In genomic region chr2:100214265-100214961, GRCh38 we compare ENCODE assay signal across 10 cellular contexts.
A peak's percentile ranks its signal among the peaks of the same experiment; 100 is the strongest.
DNase-seq lines count a peak whose midpoint lies in the region; ATAC-seq and TF ChIP-seq lines count a peak whose summit lies in the region.
"Had no signal": no experiment of that assay in that cellular context is flagged by ENCODE, and none has a peak within 500 bp of the region (broad histone marks: within the 10 kb centered on the region; RNA-seq: fewer than 3 reads in every experiment).

No MANE protein-coding gene starts in this region.

- H2AFZ ChIP-seq in Karpas-422 (ENCODE audit: low read length) (0 out of 2 replicates have a peak overlapping the region, but pooled peaks have one; percentile 40), smooth muscle cell (ENCODE audit: low read depth) (no peak overlapping the region)

- H3K79me2 ChIP-seq in Karpas-422 (ENCODE audit: low read length) (no peaks in the 10 kb centered on the region), smooth muscle cell (ENCODE audit: low read depth) (no peaks in the 10 kb centered on the region)

- peaks cover 64% of the 10 kb centered on the region for H3K4me1 ChIP-seq in Karpas-422 (ENCODE audit: low read length)
- peaks cover 0 to 30% of the 10 kb centered on the region in 2 donors for H3K4me1 ChIP-seq in right atrium auricular region
- H3K4me1 ChIP-seq in smooth muscle cell (ENCODE audit: low read depth) = no peaks in the 10 kb centered on the region

- H3K27ac ChIP-seq in Karpas-422 (ENCODE audit: low read length) (peak overlapping the region; percentile 73), right atrium auricular region (peak overlapping the region; percentile 75 to 87), smooth muscle cell (ENCODE audit: low read depth) (no peak overlapping the region)

- TF ChIP-seq CTCF in right atrium auricular region (IDR thresholded peaks at IDR 0.05) (no peak), smooth muscle cell (IDR thresholded peaks at IDR 0.05; ENCODE audit: borderline replicate concordance, insufficient read depth, poor library complexity, severe bottlenecking) (no peak)

- no peak for ATAC-seq in GM18867 (IDR thresholded peaks at IDR 0.05; ENCODE audit: unreplicated experiment)

- DNase-seq in Karpas-422 = peak; percentile 75
- DNase-seq in SKM-1 treated with dmso at 0.1 percent for 144 hours (lab: John Stamatoyannopoulos, UW; ENCODE audit: unreplicated experiment) = peak; percentile 94
- DNase-seq in right atrium auricular region (ENCODE audit: low spot score) = no peak
- DNase-seq in smooth muscle cell (lab: John Stamatoyannopoulos, UW; ENCODE audit: unreplicated experiment) = no peak
- no peak for DNase-seq in SK-N-DZ (ENCODE audit: low spot score)
- no peak for DNase-seq in NCI-H1048 (lab: John Stamatoyannopoulos, UW)
- no peak for DNase-seq in 8988T
- DNase-seq: effector memory CD4-positive, alpha-beta T cell; NCI-H1105 had no signal

- 55% methylated on average over 9 of the region's 9 CpGs for WGBS in smooth muscle cell (ENCODE audit: low lambda C conversion rate)

- H3K36me3 ChIP-seq in Karpas-422 (ENCODE audit: insufficient read depth, low read length) = no peaks in the 10 kb centered on the region
- no peaks in the 10 kb centered on the region for H3K36me3 ChIP-seq in right atrium auricular region
- no peaks in the 10 kb centered on the region for H3K36me3 ChIP-seq in smooth muscle cell (ENCODE audit: low read depth)

- peak overlapping the region; percentile 43 for H3K4me3 ChIP-seq in Karpas-422 (ENCODE audit: low read length)
- no peak overlapping the region for H3K4me3 ChIP-seq in right atrium auricular region
- no peak overlapping the region for H3K4me3 ChIP-seq in smooth muscle cell

- H4K20me1 ChIP-seq in Karpas-422 (ENCODE audit: insufficient read depth, low read depth, low read length) (no peaks in the 10 kb centered on the region), smooth muscle cell (ENCODE audit: low read depth) (no peaks in the 10 kb centered on the region)

- H3K9ac ChIP-seq in Karpas-422 (ENCODE audit: low read length) = peak overlapping the region; percentile 41
- H3K9ac ChIP-seq in smooth muscle cell (ENCODE audit: low read depth) = no peak overlapping the region

- H3K9me3 ChIP-seq in Karpas-422 (ENCODE audit: low read length) (no peaks in the 10 kb centered on the region), right atrium auricular region (no peaks in the 10 kb centered on the region), smooth muscle cell (replicated peaks; ENCODE audit: low read depth) (no peaks in the 10 kb centered on the region)

- H3K4me2 ChIP-seq in Karpas-422 (ENCODE audit: low read depth, low read length, poor library complexity, severe bottlenecking) (peak overlapping the region; percentile 55), smooth muscle cell (peak overlapping the region; percentile 32)

- no peaks in the 10 kb centered on the region for H3K9me2 ChIP-seq in Karpas-422 (replicated peaks; ENCODE audit: insufficient read depth, low read length)

- no peaks in the 10 kb centered on the region for H3F3A ChIP-seq in smooth muscle cell (ENCODE audit: low read depth)

- H3K27me3 ChIP-seq in Karpas-422 (ENCODE audit: low read length) (no peaks in the 10 kb centered on the region), right atrium auricular region (no peaks in the 10 kb centered on the region), smooth muscle cell (ENCODE audit: low read depth) (peaks cover 16% of the 10 kb centered on the region)

Comparison
In these comparisons a context has a peak if more than half of its experiments do, and no peak if none do; other contexts are left out.
1. DNase-seq: peak in Karpas-422 (single experiment) and SKM-1 treated with dmso at 0.1 percent for 144 hours (single experiment); none in right atrium auricular region (single experiment), smooth muscle cell (single experiment), SK-N-DZ (single experiment), NCI-H1048 (single experiment) and 8988T (single experiment).